In genomic region chr19:17311455-17312248, GRCh38 we compare ENCODE assay signal across 10 cellular contexts. TPM values are rescaled to one million over a fixed set of nuclear protein-coding genes. Genes with fewer than 3 reads are reported as not detected.
DNase-seq lines count a peak whose midpoint lies in the region; ATAC-seq and TF ChIP-seq lines count a peak whose summit lies in the region.
"Had no signal": no experiment of that assay in that cellular context is flagged by ENCODE, and none has a peak within 500 bp of the region (broad histone marks: within the 10 kb centered on the region; RNA-seq: fewer than 3 reads in every experiment).

No MANE protein-coding gene starts in this region.

- peak overlapping the region; percentile 77 for H3K4me3 Mint-ChIP-seq in natural killer cell treated with Interleukin-12 subunit alpha and Interleukin-12 subunit beta and Interleukin-15 and Interleukin-18, amount 100 ng/mL, for 72 hours
- H3K4me3 Mint-ChIP-seq in CD14-positive monocyte = no peak overlapping the region

- H3K36me3 ChIP-seq in NT2/D1 (ENCODE audit: insufficient read depth, insufficient read length, low read length) = peaks cover 47% of the 10 kb centered on the region

- H3K4me3 ChIP-seq in NT2/D1 (ENCODE audit: insufficient read length, low read depth) (no peak overlapping the region), choroid plexus epithelial cell (ENCODE audit: low read depth, low read length) (peak overlapping the region; percentile 22)

- H3K27me3 Mint-ChIP-seq in natural killer cell treated with Interleukin-12 subunit alpha and Interleukin-12 subunit beta and Interleukin-15 and Interleukin-18, amount 100 ng/mL, for 72 hours = no peaks in the 10 kb centered on the region
- H3K27me3 Mint-ChIP-seq in CD14-positive monocyte (ENCODE audit: low read depth in 3 of 3) = peaks cover 0 to 3% (median 1%) of the 10 kb centered on the region in 3 donors

- peak overlapping the region in 1 of 2 donors; percentile 37 for H3K27ac Mint-ChIP-seq in natural killer cell treated with Interleukin-12 subunit alpha and Interleukin-12 subunit beta and Interleukin-15 and Interleukin-18, amount 100 ng/mL, for 72 hours
- peak overlapping the region in 3 of 7 donors; percentile 25 to 70 (median 38) for H3K27ac Mint-ChIP-seq in CD14-positive monocyte

- DNase-seq in EL = peak; percentile 89
- no peak for DNase-seq in NT2/D1 (ENCODE audit: low read depth, low spot score)
- peak; percentile 87 for DNase-seq in choroid plexus epithelial cell (ENCODE audit: low read depth)
- DNase-seq in natural killer cell treated with Interleukin-12 subunit alpha and Interleukin-12 subunit beta and Interleukin-15 and Interleukin-18, amount 100 ng/mL, for 72 hours (ENCODE audit: low spot score) = no peak
- no peak for DNase-seq in stimulated activated naive CD4-positive, alpha-beta T cell treated with Interleukin-2 at 50 U/mL for 16 hours (lab: John Stamatoyannopoulos, UW)
- no peak for DNase-seq in CD14-positive monocyte (ENCODE audit: low spot score)
- DNase-seq: NCI-H2171; stimulated activated CD4-positive, alpha-beta T cell treated with anti-CD3 and anti-CD28 coated beads, Interleukin-4, amount 100 ng/mL, for 4 hours had no signal

- H3K9me3 ChIP-seq in NT2/D1 (ENCODE audit: insufficient read depth, low read length) = no peaks in the 10 kb centered on the region

- H3K9me3 Mint-ChIP-seq in natural killer cell treated with Interleukin-12 subunit alpha and Interleukin-12 subunit beta and Interleukin-15 and Interleukin-18, amount 100 ng/mL, for 72 hours = no peaks in the 10 kb centered on the region
- H3K9me3 Mint-ChIP-seq in CD14-positive monocyte = no peaks in the 10 kb centered on the region

- peaks cover 23% of the 10 kb centered on the region for H3K4me1 ChIP-seq in NT2/D1 (ENCODE audit: insufficient read depth, insufficient read length)

- peaks cover 26 to 31% of the 10 kb centered on the region in 2 donors for H3K4me1 Mint-ChIP-seq in natural killer cell treated with Interleukin-12 subunit alpha and Interleukin-12 subunit beta and Interleukin-15 and Interleukin-18, amount 100 ng/mL, for 72 hours (ENCODE audit: low read depth in 2 of 2)
- peaks cover 22% of the 10 kb centered on the region for H3K4me1 Mint-ChIP-seq in CD14-positive monocyte

- H3K36me3 Mint-ChIP-seq in natural killer cell treated with Interleukin-12 subunit alpha and Interleukin-12 subunit beta and Interleukin-15 and Interleukin-18, amount 100 ng/mL, for 72 hours = no peaks in the 10 kb centered on the region
- H3K36me3 Mint-ChIP-seq in CD14-positive monocyte = peaks cover 27 to 44% of the 10 kb centered on the region in 2 donors

- no peaks in the 10 kb centered on the region for H3K27me3 ChIP-seq in NT2/D1 (ENCODE audit: insufficient read depth, insufficient read length)

- TF ChIP-seq CTCF in choroid plexus epithelial cell (conservative IDR thresholded peaks at IDR 0.05; ENCODE audit: low read depth, low read length) = no peak
- no peak for TF ChIP-seq CTCF in CD14-positive monocyte (IDR thresholded peaks at IDR 0.05)

- no peak for ATAC-seq in natural killer cell treated with Interleukin-12 subunit alpha and Interleukin-12 subunit beta and Interleukin-15 and Interleukin-18, amount 100 ng/mL, for 72 hours
- ATAC-seq in HG03520 (IDR thresholded peaks at IDR 0.05; ENCODE audit: unreplicated experiment) (no peak), GM19463 (IDR thresholded peaks at IDR 0.05; ENCODE audit: unreplicated experiment) (no peak)

- intact Hi-C loops in CD14-positive monocyte (cut with micrococcal nuclease) = no loop called here

- H3K9ac ChIP-seq in NT2/D1 (ENCODE audit: insufficient read length, low read depth) = peak overlapping the region; percentile 62

RNA-seq across cellular contexts. Expression of gene DDA1, which starts 2.3 kb away (rescaled TPM):
- total RNA-seq in natural killer cell treated with Interleukin-12 subunit alpha and Interleukin-12 subunit beta and Interleukin-15 and Interleukin-18, amount 100 ng/mL, for 72 hours = 10 to 100 TPM; 57.7 to 68.3 TPM
- 10 to 100 TPM; 22.5 to 23.8 TPM for polyA plus RNA-seq in CD14-positive monocyte

RNA-seq across cellular contexts. Expression of gene MRPL34, which starts 6.0 kb away (rescaled TPM):
- total RNA-seq in natural killer cell treated with Interleukin-12 subunit alpha and Interleukin-12 subunit beta and Interleukin-15 and Interleukin-18, amount 100 ng/mL, for 72 hours = 100 to 1,000 TPM in 1 of 2 donors, 10 to 100 TPM in 1; 61.4 to 106 TPM
- polyA plus RNA-seq in CD14-positive monocyte = 100 to 1,000 TPM; 155 to 208 TPM

RNA-seq across cellular contexts. Expression of gene ABHD8, which starts 8.4 kb away (rescaled TPM):
- 1 to 10 TPM; 6.5 to 6.8 TPM for total RNA-seq in natural killer cell treated with Interleukin-12 subunit alpha and Interleukin-12 subunit beta and Interleukin-15 and Interleukin-18, amount 100 ng/mL, for 72 hours
- 10 to 100 TPM; 12.5 to 14.9 TPM for polyA plus RNA-seq in CD14-positive monocyte

RNA-seq across cellular contexts. Expression of gene ANO8, which starts 23.0 kb away (rescaled TPM):
- total RNA-seq in natural killer cell treated with Interleukin-12 subunit alpha and Interleukin-12 subunit beta and Interleukin-15 and Interleukin-18, amount 100 ng/mL, for 72 hours = 1 to 10 TPM; 5.5 to 7.0 TPM
- under 1 TPM in 1 of 2 donors, not detected in 1; 0.11 TPM for polyA plus RNA-seq in CD14-positive monocyte

RNA-seq across cellular contexts. Expression of gene GTPBP3, which starts 25.7 kb away (rescaled TPM):
- 10 to 100 TPM; 31.6 to 72.5 TPM for total RNA-seq in natural killer cell treated with Interleukin-12 subunit alpha and Interleukin-12 subunit beta and Interleukin-15 and Interleukin-18, amount 100 ng/mL, for 72 hours
- polyA plus RNA-seq in CD14-positive monocyte = 1 to 10 TPM; 1.0 to 1.7 TPM

Comparison
In these comparisons a context has a peak if more than half of its experiments do, and no peak if none do; other contexts are left out.
1. DNase-seq: peak in EL (single experiment) and choroid plexus epithelial cell (single experiment); none in NT2/D1 (single experiment), natural killer cell treated with Interleukin-12 subunit alpha and Interleukin-12 subunit beta and Interleukin-15 and Interleukin-18, amount 100 ng/mL, for 72 hours (single experiment), stimulated activated naive CD4-positive, alpha-beta T cell treated with Interleukin-2 at 50 U/mL for 16 hours (single experiment) and CD14-positive monocyte (single experiment).